27 cellular contexts compared by ENCODE assay signal in genomic region chr21:18617291-18617690, GRCh38.
DNase-seq lines count a peak whose midpoint lies in the region; ATAC-seq and TF ChIP-seq lines count a peak whose summit lies in the region.
"Had no signal": no experiment of that assay in that cellular context is flagged by ENCODE, and none has a peak within 500 bp of the region (broad histone marks: within the 10 kb centered on the region; RNA-seq: fewer than 3 reads in every experiment).

No MANE protein-coding gene starts in this region.

- ATAC-seq in HG03378 (IDR thresholded peaks at IDR 0.05; ENCODE audit: unreplicated experiment) (no peak), GM19035 (IDR thresholded peaks at IDR 0.05; ENCODE audit: unreplicated experiment) (no peak)
- ATAC-seq: A549, K562, Panc1, T-helper 17 cell had no signal

- H3K9ac ChIP-seq in KMS-11: no peak overlapping the region
- H3K9ac ChIP-seq: BLaER1 treated with 17β-estradiol and CSF1 and Interleukin-3, amounts not matched to agents 10 nM and 100 nM had no signal

- peaks cover 44% of the 10 kb centered on the region for H3K4me1 Mint-ChIP-seq in glutamatergic neuron (ENCODE audit: low read depth, unreplicated experiment)
- H3K4me1 Mint-ChIP-seq: T-helper 17 cell had no signal

- no peaks in the 10 kb centered on the region for H3K36me3 ChIP-seq in KMS-11 (ENCODE audit: insufficient read depth)
- H3K36me3 ChIP-seq: BLaER1 treated with 17β-estradiol and CSF1 and Interleukin-3, amounts not matched to agents 10 nM and 100 nM; MG63 had no signal

- peak overlapping the region; percentile 94 for H3K27ac Mint-ChIP-seq in glutamatergic neuron (ENCODE audit: unreplicated experiment)
- H3K27ac Mint-ChIP-seq: CD4-positive, alpha-beta T cell; T-helper 17 cell had no signal

- H4K20me1 ChIP-seq in KMS-11 (ENCODE audit: insufficient read depth): no peaks in the 10 kb centered on the region
- H4K20me1 ChIP-seq: BLaER1 treated with 17β-estradiol and CSF1 and Interleukin-3, amounts not matched to agents 10 nM and 100 nM had no signal

- in situ Hi-C loops in SK-MEL-5 (cut with HindIII; ENCODE audit: low pct_unique_long_range_greater_than_20kb, low sequenced_read_pairs): no loop called here
- in situ Hi-C loops in G401 (cut with HindIII; ENCODE audit: low sequenced_read_pairs): no loop called here

- H3K4me3 Mint-ChIP-seq in glutamatergic neuron (ENCODE audit: unreplicated experiment): no peak overlapping the region
- H3K4me3 Mint-ChIP-seq: CD4-positive, alpha-beta T cell; T-helper 17 cell had no signal

- H3K9me3 Mint-ChIP-seq in glutamatergic neuron (ENCODE audit: unreplicated experiment): peaks cover 3% of the 10 kb centered on the region

- no peak overlapping the region for H2AFZ ChIP-seq in KMS-11 (ENCODE audit: low read depth)

- DNase-seq in SK-MEL-5 (ENCODE audit: low read depth, low spot score) (peak; percentile 70), glutamatergic neuron (no peak), retina (peak; percentile 55), G401 (ENCODE audit: low spot score) (no peak)
- DNase-seq: AML-193; CD4-positive, alpha-beta T cell; COR-L47; DMS79; EL; GF-D8; MG63; NCI-H2029 treated with DMSO at 0.1 percent for 48 hours; NCI-H2171; NCI-H226; NCI-H510A; NCI-H748 treated with DMSO at 0.1 percent for 48 hours; SHP77; T-helper 17 cell had no signal

- TF ChIP-seq CTCF in KMS-11 (conservative IDR thresholded peaks at IDR 0.05; ENCODE audit: low read depth, low read length) (no peak), glutamatergic neuron (IDR thresholded peaks at IDR 0.05; ENCODE audit: partially characterized antibody, unreplicated experiment) (no peak)

- peak overlapping the region; percentile 65 for H3K4me2 ChIP-seq in KMS-11
- H3K4me2 ChIP-seq: A549; BLaER1 treated with 17β-estradiol and CSF1 and Interleukin-3, amounts not matched to agents 10 nM and 100 nM had no signal

- H3K27me3 ChIP-seq in KMS-11 (ENCODE audit: insufficient read depth, low read depth): no peaks in the 10 kb centered on the region
- H3K27me3 ChIP-seq: BLaER1 treated with 17β-estradiol and CSF1 and Interleukin-3, amounts not matched to agents 10 nM and 100 nM; MG63 had no signal

- peaks cover 58% of the 10 kb centered on the region for H3K4me1 ChIP-seq in KMS-11 (ENCODE audit: low read depth, poor library complexity, severe bottlenecking)
- H3K4me1 ChIP-seq: A549; BLaER1 treated with 17β-estradiol and CSF1 and Interleukin-3, amounts not matched to agents 10 nM and 100 nM had no signal

- no peaks in the 10 kb centered on the region for H3K36me3 Mint-ChIP-seq in glutamatergic neuron (ENCODE audit: unreplicated experiment)

- peaks cover 4% of the 10 kb centered on the region for H3K27me3 Mint-ChIP-seq in glutamatergic neuron (ENCODE audit: unreplicated experiment)
- H3K27me3 Mint-ChIP-seq: CD4-positive, alpha-beta T cell; T-helper 17 cell had no signal

- H3K27ac ChIP-seq in KMS-11: peak overlapping the region; percentile 32
- H3K27ac ChIP-seq: A549; BLaER1 treated with 17β-estradiol and CSF1 and Interleukin-3, amounts not matched to agents 10 nM and 100 nM; RWPE1; SK-N-MC had no signal

- no peaks in the 10 kb centered on the region for H3K79me2 ChIP-seq in KMS-11 (ENCODE audit: insufficient read depth, low read depth)

- H3K4me3 ChIP-seq in KMS-11 (IDR thresholded peaks at IDR 0.05; ENCODE audit: insufficient read depth, low read depth, low read length): no peak overlapping the region
- H3K4me3 ChIP-seq: A549; BLaER1 treated with 17β-estradiol and CSF1 and Interleukin-3, amounts not matched to agents 10 nM and 100 nM; K562; MG63; SK-N-MC had no signal

Comparison
In these comparisons a context has a peak if more than half of its experiments do, and no peak if none do; other contexts are left out.
1. DNase-seq: peak in SK-MEL-5 (single experiment) and retina (single experiment); none in glutamatergic neuron (single experiment) and G401 (single experiment).